Comparison of ENCODE assay signal across 1 cellular context in the genomic region with DNA sequence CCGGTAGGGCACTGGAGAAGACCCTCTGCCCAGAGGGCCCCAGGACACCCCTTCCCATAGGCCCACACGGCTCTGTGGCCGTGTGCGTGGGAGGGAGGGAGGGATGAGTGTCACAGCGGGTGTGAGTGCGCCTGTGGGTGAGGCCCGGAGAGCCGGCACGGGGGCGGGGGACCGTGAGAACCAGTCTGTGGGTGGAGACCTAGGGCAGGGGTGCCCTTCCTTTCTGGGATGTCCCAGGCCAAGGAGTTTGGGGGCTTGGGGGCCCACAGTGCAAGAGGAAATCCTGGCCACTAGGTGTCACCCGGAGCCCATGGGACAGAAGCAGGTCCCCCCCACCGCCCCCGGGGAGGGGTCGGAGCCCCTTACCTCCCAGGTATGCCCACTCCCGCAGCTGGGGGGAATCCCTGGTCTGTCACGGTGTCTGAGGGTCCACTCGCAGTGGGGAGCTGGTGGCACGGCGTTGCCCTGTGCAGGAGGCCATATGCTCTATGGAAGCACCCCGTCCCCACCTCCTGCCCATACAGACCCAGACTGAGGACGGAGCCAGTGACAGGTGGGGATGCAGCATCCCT.
TF ChIP-seq lines count a peak whose summit lies in the region.

No MANE protein-coding gene starts in this region.

TF ChIP-seq in H1, 55 proteins besides CTCF, POLR2A, EP300 and RAD21:
- no peak for TF ChIP-seq TAF1 (IDR thresholded peaks at IDR 0.05; ENCODE audit: low read depth, low read length)
- TF ChIP-seq, protein P1, sequence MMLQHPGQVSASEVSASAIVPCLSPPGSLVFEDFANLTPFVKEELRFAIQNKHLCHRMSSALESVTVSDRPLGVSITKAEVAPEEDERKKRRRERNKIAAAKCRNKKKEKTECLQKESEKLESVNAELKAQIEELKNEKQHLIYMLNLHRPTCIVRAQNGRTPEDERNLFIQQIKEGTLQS (IDR thresholded peaks at IDR 0.05; ENCODE audit: insufficient read depth, low read depth, low read length): no peak
